In genomic region chr15:65032823-65033537, GRCh38 we compare ENCODE assay signal across 9 cellular contexts. TPM values are rescaled to one million over a fixed set of nuclear protein-coding genes. Genes with fewer than 3 reads are reported as not detected.
DNase-seq lines count a peak whose midpoint lies in the region; ATAC-seq and TF ChIP-seq lines count a peak whose summit lies in the region.
"Had no signal": no experiment of that assay in that cellular context is flagged by ENCODE, and none has a peak within 500 bp of the region (broad histone marks: within the 10 kb centered on the region; RNA-seq: fewer than 3 reads in every experiment).

No MANE protein-coding gene starts in this region.

- peaks cover 3% of the 10 kb centered on the region for H3K36me3 Mint-ChIP-seq in T-helper 17 cell (ENCODE audit: low read depth)

- DNase-seq in NCI-H1417 (lab: John Stamatoyannopoulos, UW) (peak in 2 of 3 experiments; percentile 14 to 64), NCI-H1417 treated with DMSO at 0.1 percent for 48 hours (lab: John Stamatoyannopoulos, UW) (no peak), M059J (ENCODE audit: low read depth) (peak; percentile 83), T-helper 17 cell (peak in 1 of 3 donors; percentile 20), choroid plexus epithelial cell (ENCODE audit: low read depth) (peak; percentile 69), right lobe of liver (peak; percentile 80 to 93 (median 92))
- peak; percentile 52 for DNase-seq in stimulated activated naive CD8-positive, alpha-beta T cell treated with anti-CD3 and anti-CD28 coated beads, Interleukin-15, Interleukin-2, amounts not matched to agents 100 U/mL and 50 U/mL, for 24 hours
- DNase-seq in effector CD8-positive, alpha-beta T cell (lab: John Stamatoyannopoulos, UW) = no peak

- H3K4me3 ChIP-seq in choroid plexus epithelial cell (ENCODE audit: low read depth, low read length) = no peak overlapping the region
- H3K4me3 ChIP-seq in right lobe of liver = no peak overlapping the region

- peaks cover 0 to 24% (median 10%) of the 10 kb centered on the region in 4 donors for H3K4me1 ChIP-seq in right lobe of liver

- H3K27me3 Mint-ChIP-seq in T-helper 17 cell = peaks cover 23% of the 10 kb centered on the region

- TF ChIP-seq POLR2A in right lobe of liver (IDR thresholded peaks at IDR 0.05) = no peak

- intact Hi-C loops in right lobe of liver (cut with DNase I) = loop anchor here (5.0 to 10.0 kb wide), 2 partner anchors 69 to 242 kb away; no protein-coding TSS in a partner anchor

- H3K27ac Mint-ChIP-seq in T-helper 17 cell = no peak overlapping the region

- peaks cover 12% of the 10 kb centered on the region for H3K4me1 Mint-ChIP-seq in T-helper 17 cell

- H3K4me3 Mint-ChIP-seq in T-helper 17 cell = no peak overlapping the region

- H3K36me3 ChIP-seq in right lobe of liver = no peaks in the 10 kb centered on the region

- H3K27ac ChIP-seq in right lobe of liver = peak overlapping the region; percentile 4 to 69 (median 28)

- H3K27me3 ChIP-seq in right lobe of liver = no peaks in the 10 kb centered on the region

- H3K9me3 ChIP-seq in T-helper 17 cell (ENCODE audit: control insufficient read depth, low read length, poor library complexity, severe bottlenecking) (no peaks in the 10 kb centered on the region), right lobe of liver (no peaks in the 10 kb centered on the region)

- ATAC-seq in T-helper 17 cell (peak; percentile 45), right lobe of liver (peak; percentile 90 to 95 (median 91))
- ATAC-seq in stimulated activated naive CD8-positive, alpha-beta T cell treated with anti-CD3 and anti-CD28 coated beads, Interleukin-15, Interleukin-2, amounts not matched to agents 100 U/mL and 50 U/mL, for 24 hours = peak; percentile 55

- 21% methylated on average over 4 of the region's 12 CpGs for WGBS in right lobe of liver (ENCODE audit: insufficient coverage, low coverage, low lambda C conversion rate, missing lambda C conversion rate)

- TF ChIP-seq CTCF in choroid plexus epithelial cell (conservative IDR thresholded peaks at IDR 0.05; ENCODE audit: low read depth, low read length) (peak; percentile 77), right lobe of liver (IDR thresholded peaks at IDR 0.05) (peak; percentile 79 to 91 (median 87))

RNA-seq across cellular contexts. Expression of gene MTFMT, which starts 3.5 kb away (rescaled TPM):
- 19.9 and 21.2 TPM in 2 replicates for total RNA-seq in M059J (2014; rRNA removed; shearing (Covaris generic))
- total RNA-seq in T-helper 17 cell (1 to 10 TPM; 8.6 to 9.1 TPM), right lobe of liver (10 to 100 TPM in 5 of 6 experiments, 1 to 10 TPM in 1; 9.2 to 24.3 (median 13.0) TPM)

RNA-seq across cellular contexts. Expression of gene SLC51B, which starts 12.2 kb away (rescaled TPM):
- total RNA-seq in M059J (2014; rRNA removed; shearing (Covaris generic)) = not detected in 2 replicates
- not detected for total RNA-seq in T-helper 17 cell
- total RNA-seq in right lobe of liver = 10 to 100 TPM in 1 of 6 experiments, 1 to 10 TPM in 4, under 1 TPM in 1; 0.32 to 10.1 (median 2.7) TPM
- total RNA-seq: CD8-positive, alpha-beta memory T cell had no signal

RNA-seq across cellular contexts. Expression of gene RASL12, which starts 34.8 kb away (rescaled TPM):
- not detected in 2 replicates for total RNA-seq in M059J (2014; rRNA removed; shearing (Covaris generic))
- total RNA-seq in T-helper 17 cell (not detected), right lobe of liver (1 to 10 TPM in 1 of 6 experiments, under 1 TPM in 5; 0.07 to 1.5 (median 0.24) TPM)
- total RNA-seq: CD8-positive, alpha-beta memory T cell had no signal

RNA-seq across cellular contexts. Expression of gene SPG21, which starts 43.3 kb away (rescaled TPM):
- total RNA-seq in M059J (2014; rRNA removed; shearing (Covaris generic)) = 93.2 and 94.8 TPM in 2 replicates
- total RNA-seq in T-helper 17 cell = 10 to 100 TPM; 42.4 to 48.6 TPM
- total RNA-seq in right lobe of liver = 10 to 100 TPM; 35.2 to 70.4 (median 52.2) TPM

RNA-seq across cellular contexts. Expression of gene KBTBD13, which starts 43.6 kb away (rescaled TPM):
- not detected in 2 replicates for total RNA-seq in M059J (2014; rRNA removed; shearing (Covaris generic))
- total RNA-seq in T-helper 17 cell (not detected), right lobe of liver (not detected)
- total RNA-seq: CD8-positive, alpha-beta memory T cell had no signal

Comparison
In these comparisons a context has a peak if more than half of its experiments do, and no peak if none do; other contexts are left out.
1. DNase-seq: peak in NCI-H1417 (2 of 3), M059J (single experiment), choroid plexus epithelial cell (single experiment), right lobe of liver (3 of 3) and stimulated activated naive CD8-positive, alpha-beta T cell treated with anti-CD3 and anti-CD28 coated beads, Interleukin-15, Interleukin-2, amounts not matched to agents 100 U/mL and 50 U/mL, for 24 hours (single experiment); none in NCI-H1417 treated with DMSO at 0.1 percent for 48 hours (single experiment) and effector CD8-positive, alpha-beta T cell (single experiment).
2. Peak in every context shown above with its lines, with median percentiles within 50 percentile points of each other: ATAC-seq.